In the genomic region with DNA sequence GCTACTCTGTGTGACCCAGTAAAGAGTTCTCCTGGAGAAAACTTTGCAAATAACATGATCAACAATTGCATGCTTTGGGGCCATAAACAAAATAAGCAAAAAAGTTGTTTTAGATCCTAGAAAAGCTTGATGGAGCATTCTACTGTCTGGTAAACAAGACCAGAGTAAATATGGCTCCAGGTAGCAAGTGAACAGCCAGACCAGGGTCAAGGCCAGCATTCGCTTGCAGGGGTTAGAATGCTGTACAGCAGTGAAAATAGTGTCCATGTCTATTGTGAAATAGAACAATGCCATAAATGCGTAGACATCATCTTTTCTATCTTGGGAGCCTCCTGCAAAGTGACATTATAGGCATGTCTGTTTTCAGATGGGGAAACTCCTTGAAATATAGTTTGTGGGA, we compare ENCODE assay signal across 1 cellular context.
TF ChIP-seq lines count a peak whose summit lies in the region.

No MANE protein-coding gene starts in this region.

TF ChIP-seq in HepG2, 621 proteins besides CTCF, POLR2A, EP300 and RAD21 (continued from another document and continues in another):
- TF ChIP-seq, protein P1, sequence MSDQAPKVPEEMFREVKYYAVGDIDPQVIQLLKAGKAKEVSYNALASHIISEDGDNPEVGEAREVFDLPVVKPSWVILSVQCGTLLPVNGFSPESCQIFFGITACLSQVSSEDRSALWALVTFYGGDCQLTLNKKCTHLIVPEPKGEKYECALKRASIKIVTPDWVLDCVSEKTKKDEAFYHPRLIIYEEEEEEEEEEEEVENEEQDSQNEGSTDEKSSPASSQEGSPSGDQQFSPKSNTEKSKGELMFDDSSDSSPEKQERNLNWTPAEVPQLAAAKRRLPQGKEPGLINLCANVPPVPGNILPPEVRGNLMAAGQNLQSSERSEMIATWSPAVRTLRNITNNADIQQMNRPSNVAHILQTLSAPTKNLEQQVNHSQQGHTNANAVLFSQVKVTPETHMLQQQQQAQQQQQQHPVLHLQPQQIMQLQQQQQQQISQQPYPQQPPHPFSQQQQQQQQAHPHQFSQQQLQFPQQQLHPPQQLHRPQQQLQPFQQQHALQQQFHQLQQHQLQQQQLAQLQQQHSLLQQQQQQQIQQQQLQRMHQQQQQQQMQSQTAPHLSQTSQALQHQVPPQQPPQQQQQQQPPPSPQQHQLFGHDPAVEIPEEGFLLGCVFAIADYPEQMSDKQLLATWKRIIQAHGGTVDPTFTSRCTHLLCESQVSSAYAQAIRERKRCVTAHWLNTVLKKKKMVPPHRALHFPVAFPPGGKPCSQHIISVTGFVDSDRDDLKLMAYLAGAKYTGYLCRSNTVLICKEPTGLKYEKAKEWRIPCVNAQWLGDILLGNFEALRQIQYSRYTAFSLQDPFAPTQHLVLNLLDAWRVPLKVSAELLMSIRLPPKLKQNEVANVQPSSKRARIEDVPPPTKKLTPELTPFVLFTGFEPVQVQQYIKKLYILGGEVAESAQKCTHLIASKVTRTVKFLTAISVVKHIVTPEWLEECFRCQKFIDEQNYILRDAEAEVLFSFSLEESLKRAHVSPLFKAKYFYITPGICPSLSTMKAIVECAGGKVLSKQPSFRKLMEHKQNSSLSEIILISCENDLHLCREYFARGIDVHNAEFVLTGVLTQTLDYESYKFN (CRISPR knock-in tag; conservative IDR thresholded peaks at IDR 0.05) = peak; percentile 59
- TF ChIP-seq, protein P2, sequence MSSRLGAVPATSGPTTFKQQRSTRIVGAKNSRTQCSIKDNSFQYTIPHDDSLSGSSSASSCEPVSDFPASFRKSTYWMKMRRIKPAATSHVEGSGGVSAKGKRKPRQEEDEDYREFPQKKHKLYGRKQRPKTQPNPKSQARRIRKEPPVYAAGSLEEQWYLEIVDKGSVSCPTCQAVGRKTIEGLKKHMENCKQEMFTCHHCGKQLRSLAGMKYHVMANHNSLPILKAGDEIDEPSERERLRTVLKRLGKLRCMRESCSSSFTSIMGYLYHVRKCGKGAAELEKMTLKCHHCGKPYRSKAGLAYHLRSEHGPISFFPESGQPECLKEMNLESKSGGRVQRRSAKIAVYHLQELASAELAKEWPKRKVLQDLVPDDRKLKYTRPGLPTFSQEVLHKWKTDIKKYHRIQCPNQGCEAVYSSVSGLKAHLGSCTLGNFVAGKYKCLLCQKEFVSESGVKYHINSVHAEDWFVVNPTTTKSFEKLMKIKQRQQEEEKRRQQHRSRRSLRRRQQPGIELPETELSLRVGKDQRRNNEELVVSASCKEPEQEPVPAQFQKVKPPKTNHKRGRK (CRISPR knock-in tag; IDR thresholded peaks at IDR 0.05) = no peak
- TF ChIP-seq ZNF598 (CRISPR knock-in tag; IDR thresholded peaks at IDR 0.05; ENCODE audit: borderline replicate concordance) (no peak), ZBTB3 (CRISPR knock-in tag; IDR thresholded peaks at IDR 0.05; ENCODE audit: borderline replicate concordance, low read depth) (no peak), SMC3 (IDR thresholded peaks at IDR 0.05; ENCODE audit: low read length) (no peak), CENPX (CRISPR knock-in tag; IDR thresholded peaks at IDR 0.05) (no peak), NCOA2 (CRISPR knock-in tag; IDR thresholded peaks at IDR 0.05) (peak; percentile 65; the same call in 1 of the 2 replicates), DNMT3B (CRISPR knock-in tag; conservative IDR thresholded peaks at IDR 0.05) (no peak), ATF7 (IDR thresholded peaks at IDR 0.05) (no peak), ATF7 (CRISPR knock-in tag; IDR thresholded peaks at IDR 0.05) (no peak), HOXA9 (CRISPR knock-in tag; IDR thresholded peaks at IDR 0.05; ENCODE audit: borderline replicate concordance) (no peak), MEF2D (CRISPR knock-in tag; IDR thresholded peaks at IDR 0.05) (no peak), SP4 (CRISPR knock-in tag; IDR thresholded peaks at IDR 0.05) (no peak), MEIS1 (CRISPR knock-in tag; IDR thresholded peaks at IDR 0.05; ENCODE audit: borderline replicate concordance) (no peak), ZNF441 (CRISPR knock-in tag; IDR thresholded peaks at IDR 0.05; ENCODE audit: borderline replicate concordance) (no peak), PTBP1 (IDR thresholded peaks at IDR 0.05; ENCODE audit: low read depth, low read length, poor library complexity, severe bottlenecking) (no peak), SAFB2 (CRISPR knock-in tag; IDR thresholded peaks at IDR 0.05; ENCODE audit: borderline replicate concordance, low read depth) (no peak), ETV5 (CRISPR knock-in tag; IDR thresholded peaks at IDR 0.05; ENCODE audit: borderline replicate concordance) (no peak; the same call in 1 of the 2 replicates), AGO1 (IDR thresholded peaks at IDR 0.05; ENCODE audit: low read depth, low read length, poor library complexity, severe bottlenecking) (no peak), NCOA1 (CRISPR knock-in tag; IDR thresholded peaks at IDR 0.05) (no peak), ZNF724P (CRISPR knock-in tag; IDR thresholded peaks at IDR 0.05; ENCODE audit: borderline replicate concordance) (no peak)
- TF ChIP-seq, protein P3, sequence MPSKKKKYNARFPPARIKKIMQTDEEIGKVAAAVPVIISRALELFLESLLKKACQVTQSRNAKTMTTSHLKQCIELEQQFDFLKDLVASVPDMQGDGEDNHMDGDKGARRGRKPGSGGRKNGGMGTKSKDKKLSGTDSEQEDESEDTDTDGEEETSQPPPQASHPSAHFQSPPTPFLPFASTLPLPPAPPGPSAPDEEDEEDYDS (CRISPR knock-in tag; IDR thresholded peaks at IDR 0.05) = no peak
- TF ChIP-seq, protein P4, sequence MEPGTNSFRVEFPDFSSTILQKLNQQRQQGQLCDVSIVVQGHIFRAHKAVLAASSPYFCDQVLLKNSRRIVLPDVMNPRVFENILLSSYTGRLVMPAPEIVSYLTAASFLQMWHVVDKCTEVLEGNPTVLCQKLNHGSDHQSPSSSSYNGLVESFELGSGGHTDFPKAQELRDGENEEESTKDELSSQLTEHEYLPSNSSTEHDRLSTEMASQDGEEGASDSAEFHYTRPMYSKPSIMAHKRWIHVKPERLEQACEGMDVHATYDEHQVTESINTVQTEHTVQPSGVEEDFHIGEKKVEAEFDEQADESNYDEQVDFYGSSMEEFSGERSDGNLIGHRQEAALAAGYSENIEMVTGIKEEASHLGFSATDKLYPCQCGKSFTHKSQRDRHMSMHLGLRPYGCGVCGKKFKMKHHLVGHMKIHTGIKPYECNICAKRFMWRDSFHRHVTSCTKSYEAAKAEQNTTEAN (CRISPR knock-in tag; conservative IDR thresholded peaks at IDR 0.05) = no peak
- TF ChIP-seq, protein P5, sequence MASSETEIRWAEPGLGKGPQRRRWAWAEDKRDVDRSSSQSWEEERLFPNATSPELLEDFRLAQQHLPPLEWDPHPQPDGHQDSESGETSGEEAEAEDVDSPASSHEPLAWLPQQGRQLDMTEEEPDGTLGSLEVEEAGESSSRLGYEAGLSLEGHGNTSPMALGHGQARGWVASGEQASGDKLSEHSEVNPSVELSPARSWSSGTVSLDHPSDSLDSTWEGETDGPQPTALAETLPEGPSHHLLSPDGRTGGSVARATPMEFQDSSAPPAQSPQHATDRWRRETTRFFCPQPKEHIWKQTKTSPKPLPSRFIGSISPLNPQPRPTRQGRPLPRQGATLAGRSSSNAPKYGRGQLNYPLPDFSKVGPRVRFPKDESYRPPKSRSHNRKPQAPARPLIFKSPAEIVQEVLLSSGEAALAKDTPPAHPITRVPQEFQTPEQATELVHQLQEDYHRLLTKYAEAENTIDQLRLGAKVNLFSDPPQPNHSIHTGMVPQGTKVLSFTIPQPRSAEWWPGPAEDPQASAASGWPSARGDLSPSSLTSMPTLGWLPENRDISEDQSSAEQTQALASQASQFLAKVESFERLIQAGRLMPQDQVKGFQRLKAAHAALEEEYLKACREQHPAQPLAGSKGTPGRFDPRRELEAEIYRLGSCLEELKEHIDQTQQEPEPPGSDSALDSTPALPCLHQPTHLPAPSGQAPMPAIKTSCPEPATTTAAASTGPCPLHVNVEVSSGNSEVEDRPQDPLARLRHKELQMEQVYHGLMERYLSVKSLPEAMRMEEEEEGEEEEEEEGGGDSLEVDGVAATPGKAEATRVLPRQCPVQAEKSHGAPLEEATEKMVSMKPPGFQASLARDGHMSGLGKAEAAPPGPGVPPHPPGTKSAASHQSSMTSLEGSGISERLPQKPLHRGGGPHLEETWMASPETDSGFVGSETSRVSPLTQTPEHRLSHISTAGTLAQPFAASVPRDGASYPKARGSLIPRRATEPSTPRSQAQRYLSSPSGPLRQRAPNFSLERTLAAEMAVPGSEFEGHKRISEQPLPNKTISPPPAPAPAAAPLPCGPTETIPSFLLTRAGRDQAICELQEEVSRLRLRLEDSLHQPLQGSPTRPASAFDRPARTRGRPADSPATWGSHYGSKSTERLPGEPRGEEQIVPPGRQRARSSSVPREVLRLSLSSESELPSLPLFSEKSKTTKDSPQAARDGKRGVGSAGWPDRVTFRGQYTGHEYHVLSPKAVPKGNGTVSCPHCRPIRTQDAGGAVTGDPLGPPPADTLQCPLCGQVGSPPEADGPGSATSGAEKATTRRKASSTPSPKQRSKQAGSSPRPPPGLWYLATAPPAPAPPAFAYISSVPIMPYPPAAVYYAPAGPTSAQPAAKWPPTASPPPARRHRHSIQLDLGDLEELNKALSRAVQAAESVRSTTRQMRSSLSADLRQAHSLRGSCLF (CRISPR knock-in tag; IDR thresholded peaks at IDR 0.05; ENCODE audit: borderline replicate concordance) = no peak
- TF ChIP-seq, protein P6, sequence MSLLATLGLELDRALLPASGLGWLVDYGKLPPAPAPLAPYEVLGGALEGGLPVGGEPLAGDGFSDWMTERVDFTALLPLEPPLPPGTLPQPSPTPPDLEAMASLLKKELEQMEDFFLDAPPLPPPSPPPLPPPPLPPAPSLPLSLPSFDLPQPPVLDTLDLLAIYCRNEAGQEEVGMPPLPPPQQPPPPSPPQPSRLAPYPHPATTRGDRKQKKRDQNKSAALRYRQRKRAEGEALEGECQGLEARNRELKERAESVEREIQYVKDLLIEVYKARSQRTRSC (CRISPR knock-in tag; IDR thresholded peaks at IDR 0.05; ENCODE audit: low read depth) = no peak
- TF ChIP-seq, protein P7, sequence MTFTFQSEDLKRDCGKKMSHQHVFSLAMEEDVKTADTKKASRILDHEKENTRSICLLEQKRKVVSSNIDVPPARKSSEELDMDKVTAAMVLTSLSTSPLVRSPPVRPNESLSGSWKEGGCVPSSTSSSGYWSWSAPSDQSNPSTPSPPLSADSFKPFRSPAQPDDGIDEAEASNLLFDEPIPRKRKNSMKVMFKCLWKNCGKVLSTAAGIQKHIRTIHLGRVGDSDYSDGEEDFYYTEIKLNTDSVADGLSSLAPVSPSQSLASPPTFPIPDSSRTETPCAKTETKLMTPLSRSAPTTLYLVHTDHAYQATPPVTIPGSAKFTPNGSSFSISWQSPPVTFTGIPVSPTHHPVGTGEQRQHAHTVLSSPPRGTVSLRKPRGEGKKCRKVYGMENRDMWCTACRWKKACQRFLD (CRISPR knock-in tag; IDR thresholded peaks at IDR 0.05; ENCODE audit: borderline replicate concordance) = no peak
- TF ChIP-seq, protein P8, sequence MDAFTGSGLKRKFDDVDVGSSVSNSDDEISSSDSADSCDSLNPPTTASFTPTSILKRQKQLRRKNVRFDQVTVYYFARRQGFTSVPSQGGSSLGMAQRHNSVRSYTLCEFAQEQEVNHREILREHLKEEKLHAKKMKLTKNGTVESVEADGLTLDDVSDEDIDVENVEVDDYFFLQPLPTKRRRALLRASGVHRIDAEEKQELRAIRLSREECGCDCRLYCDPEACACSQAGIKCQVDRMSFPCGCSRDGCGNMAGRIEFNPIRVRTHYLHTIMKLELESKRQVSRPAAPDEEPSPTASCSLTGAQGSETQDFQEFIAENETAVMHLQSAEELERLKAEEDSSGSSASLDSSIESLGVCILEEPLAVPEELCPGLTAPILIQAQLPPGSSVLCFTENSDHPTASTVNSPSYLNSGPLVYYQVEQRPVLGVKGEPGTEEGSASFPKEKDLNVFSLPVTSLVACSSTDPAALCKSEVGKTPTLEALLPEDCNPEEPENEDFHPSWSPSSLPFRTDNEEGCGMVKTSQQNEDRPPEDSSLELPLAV (CRISPR knock-in tag; conservative IDR thresholded peaks at IDR 0.05; ENCODE audit: low read depth) = no peak
- TF ChIP-seq, protein P9, sequence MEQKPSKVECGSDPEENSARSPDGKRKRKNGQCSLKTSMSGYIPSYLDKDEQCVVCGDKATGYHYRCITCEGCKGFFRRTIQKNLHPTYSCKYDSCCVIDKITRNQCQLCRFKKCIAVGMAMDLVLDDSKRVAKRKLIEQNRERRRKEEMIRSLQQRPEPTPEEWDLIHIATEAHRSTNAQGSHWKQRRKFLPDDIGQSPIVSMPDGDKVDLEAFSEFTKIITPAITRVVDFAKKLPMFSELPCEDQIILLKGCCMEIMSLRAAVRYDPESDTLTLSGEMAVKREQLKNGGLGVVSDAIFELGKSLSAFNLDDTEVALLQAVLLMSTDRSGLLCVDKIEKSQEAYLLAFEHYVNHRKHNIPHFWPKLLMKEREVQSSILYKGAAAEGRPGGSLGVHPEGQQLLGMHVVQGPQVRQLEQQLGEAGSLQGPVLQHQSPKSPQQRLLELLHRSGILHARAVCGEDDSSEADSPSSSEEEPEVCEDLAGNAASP (CRISPR knock-in tag; IDR thresholded peaks at IDR 0.05; ENCODE audit: borderline replicate concordance) = 0 out of 2 replicates have a peak, but pooled peaks have one; percentile 29
- TF ChIP-seq, protein P10, sequence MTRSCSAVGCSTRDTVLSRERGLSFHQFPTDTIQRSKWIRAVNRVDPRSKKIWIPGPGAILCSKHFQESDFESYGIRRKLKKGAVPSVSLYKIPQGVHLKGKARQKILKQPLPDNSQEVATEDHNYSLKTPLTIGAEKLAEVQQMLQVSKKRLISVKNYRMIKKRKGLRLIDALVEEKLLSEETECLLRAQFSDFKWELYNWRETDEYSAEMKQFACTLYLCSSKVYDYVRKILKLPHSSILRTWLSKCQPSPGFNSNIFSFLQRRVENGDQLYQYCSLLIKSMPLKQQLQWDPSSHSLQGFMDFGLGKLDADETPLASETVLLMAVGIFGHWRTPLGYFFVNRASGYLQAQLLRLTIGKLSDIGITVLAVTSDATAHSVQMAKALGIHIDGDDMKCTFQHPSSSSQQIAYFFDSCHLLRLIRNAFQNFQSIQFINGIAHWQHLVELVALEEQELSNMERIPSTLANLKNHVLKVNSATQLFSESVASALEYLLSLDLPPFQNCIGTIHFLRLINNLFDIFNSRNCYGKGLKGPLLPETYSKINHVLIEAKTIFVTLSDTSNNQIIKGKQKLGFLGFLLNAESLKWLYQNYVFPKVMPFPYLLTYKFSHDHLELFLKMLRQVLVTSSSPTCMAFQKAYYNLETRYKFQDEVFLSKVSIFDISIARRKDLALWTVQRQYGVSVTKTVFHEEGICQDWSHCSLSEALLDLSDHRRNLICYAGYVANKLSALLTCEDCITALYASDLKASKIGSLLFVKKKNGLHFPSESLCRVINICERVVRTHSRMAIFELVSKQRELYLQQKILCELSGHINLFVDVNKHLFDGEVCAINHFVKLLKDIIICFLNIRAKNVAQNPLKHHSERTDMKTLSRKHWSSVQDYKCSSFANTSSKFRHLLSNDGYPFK (CRISPR knock-in tag; IDR thresholded peaks at IDR 0.05; ENCODE audit: borderline replicate concordance) = no peak
- TF ChIP-seq, protein P11, sequence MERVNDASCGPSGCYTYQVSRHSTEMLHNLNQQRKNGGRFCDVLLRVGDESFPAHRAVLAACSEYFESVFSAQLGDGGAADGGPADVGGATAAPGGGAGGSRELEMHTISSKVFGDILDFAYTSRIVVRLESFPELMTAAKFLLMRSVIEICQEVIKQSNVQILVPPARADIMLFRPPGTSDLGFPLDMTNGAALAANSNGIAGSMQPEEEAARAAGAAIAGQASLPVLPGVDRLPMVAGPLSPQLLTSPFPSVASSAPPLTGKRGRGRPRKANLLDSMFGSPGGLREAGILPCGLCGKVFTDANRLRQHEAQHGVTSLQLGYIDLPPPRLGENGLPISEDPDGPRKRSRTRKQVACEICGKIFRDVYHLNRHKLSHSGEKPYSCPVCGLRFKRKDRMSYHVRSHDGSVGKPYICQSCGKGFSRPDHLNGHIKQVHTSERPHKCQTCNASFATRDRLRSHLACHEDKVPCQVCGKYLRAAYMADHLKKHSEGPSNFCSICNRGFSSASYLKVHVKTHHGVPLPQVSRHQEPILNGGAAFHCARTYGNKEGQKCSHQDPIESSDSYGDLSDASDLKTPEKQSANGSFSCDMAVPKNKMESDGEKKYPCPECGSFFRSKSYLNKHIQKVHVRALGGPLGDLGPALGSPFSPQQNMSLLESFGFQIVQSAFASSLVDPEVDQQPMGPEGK (CRISPR knock-in tag; IDR thresholded peaks at IDR 0.05) = no peak
